In the genomic region with DNA sequence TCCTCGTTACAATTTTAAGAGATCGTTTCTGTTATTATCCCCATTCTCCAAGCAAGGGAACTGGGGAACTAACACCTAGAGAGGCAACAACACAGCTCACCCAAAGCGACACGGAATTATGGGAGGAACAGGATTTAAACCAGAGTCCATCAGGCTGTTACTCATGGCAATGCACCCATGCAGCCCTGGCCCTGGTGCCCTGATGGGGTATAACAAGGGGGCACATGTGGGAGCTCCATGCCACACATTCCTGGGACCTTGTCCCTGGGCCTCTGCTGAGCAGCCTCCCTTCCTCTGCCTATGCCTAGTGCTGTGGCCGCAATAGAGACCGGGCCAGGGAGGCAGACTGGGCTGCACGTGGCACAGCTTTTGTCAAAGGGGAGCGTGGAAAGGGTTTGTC, we compare ENCODE assay signal across 17 cellular contexts. TPM values are rescaled to one million over a fixed set of nuclear protein-coding genes. Genes with fewer than 3 reads are reported as not detected.
A peak's percentile ranks its signal among the peaks of the same experiment; 100 is the strongest.
DNase-seq lines count a peak whose midpoint lies in the region; ATAC-seq and TF ChIP-seq lines count a peak whose summit lies in the region.
"Had no signal": no experiment of that assay in that cellular context is flagged by ENCODE, and none has a peak within 500 bp of the region (broad histone marks: within the 10 kb centered on the region; RNA-seq: fewer than 3 reads in every experiment).

No MANE protein-coding gene starts in this region.

- no peak overlapping the region for H3K4me3 Mint-ChIP-seq in CD14-positive monocyte
- no peak overlapping the region for H3K4me3 Mint-ChIP-seq in stimulated activated effector memory CD8-positive, alpha-beta T cell treated with anti-CD3 and anti-CD28 coated beads, Interleukin-12 subunit alpha, Interleukin-12 subunit beta, amount 100 ng/mL, for 72 hours
- H3K4me3 Mint-ChIP-seq: CD4-positive, CD25-positive, alpha-beta regulatory T cell; CD8-positive, alpha-beta T cell; GM23338; H9; HFFc6 had no signal

- peak overlapping the region; percentile 37 for H3K23ac ChIP-seq in neuronal stem cell (ENCODE audit: low read depth, low read length, poor library complexity)

- no peak overlapping the region for H2AFZ ChIP-seq in neuronal stem cell (ENCODE audit: low read length)
- H2AFZ ChIP-seq: GM23338 had no signal

- no peak overlapping the region for H3K4me2 ChIP-seq in neuronal stem cell (ENCODE audit: insufficient read depth, low read length, poor library complexity, severe bottlenecking)
- H3K4me2 ChIP-seq: GM23338 had no signal

- H3K27ac ChIP-seq in WERI-Rb-1: peak overlapping the region; percentile 100
- H3K27ac ChIP-seq in neuronal stem cell (replicated peaks; ENCODE audit: low read length): no peak overlapping the region

- H3K4me1 ChIP-seq in neuronal stem cell (ENCODE audit: control insufficient read depth in 2 of 2, insufficient read depth in 1 of 2, low read depth in 1 of 2, low read length in 2 of 2): peaks cover 0 to 2% of the 10 kb centered on the region in 2 donors
- H3K4me1 ChIP-seq: Caco-2 had no signal

- no peak overlapping the region for H2BK15ac ChIP-seq in neuronal stem cell (ENCODE audit: low read length)

- H3K27ac Mint-ChIP-seq in CD14-positive monocyte: peak overlapping the region in 3 of 7 donors; percentile 2 to 22 (median 19)
- H3K27ac Mint-ChIP-seq in stimulated activated effector memory CD8-positive, alpha-beta T cell treated with anti-CD3 and anti-CD28 coated beads, Interleukin-12 subunit alpha, Interleukin-12 subunit beta, amount 100 ng/mL, for 72 hours: no peak overlapping the region
- H3K27ac Mint-ChIP-seq: CD4-positive, CD25-positive, alpha-beta regulatory T cell; CD8-positive, alpha-beta T cell; HFFc6 had no signal

- no peak overlapping the region for H2AK5ac ChIP-seq in neuronal stem cell (ENCODE audit: low read depth, low read length)

- H2BK5ac ChIP-seq in neuronal stem cell (ENCODE audit: low read length): no peak overlapping the region

- no peak overlapping the region for H3K4ac ChIP-seq in neuronal stem cell (ENCODE audit: low read length)

- WGBS in neuronal stem cell (ENCODE audit: extremely low coverage in 2 of 2, insufficient read length in 2 of 2, insufficient replicate concordance in 1 of 2), 2 donors: no CpG with 5 or more reads among the region's 8 CpGs

- no peak for TF ChIP-seq CTCF in CD14-positive monocyte (IDR thresholded peaks at IDR 0.05)
- TF ChIP-seq CTCF in WERI-Rb-1 (IDR thresholded peaks at IDR 0.05; ENCODE audit: low read depth, low read length): no peak

- H3K4me3 ChIP-seq in WERI-Rb-1 (ENCODE audit: low read depth, low read length): no peak overlapping the region
- peak overlapping the region in 1 of 2 donors; percentile 18 for H3K4me3 ChIP-seq in neuronal stem cell (ENCODE audit: low read length in 2 of 2)
- H3K4me3 ChIP-seq: GM23338 had no signal

- H3K79me1 ChIP-seq in neuronal stem cell (ENCODE audit: low read depth, low read length): no peaks in the 10 kb centered on the region

- H3K9ac ChIP-seq in neuronal stem cell (ENCODE audit: low read depth, low read length, poor library complexity): no peak overlapping the region

- no peak overlapping the region for H2BK120ac ChIP-seq in neuronal stem cell (ENCODE audit: low read depth, low read length)

- H4K8ac ChIP-seq in neuronal stem cell (ENCODE audit: low read depth, low read length): no peak overlapping the region

- H3K9me3 ChIP-seq in WERI-Rb-1 (ENCODE audit: severe bottlenecking): no peaks in the 10 kb centered on the region
- no peaks in the 10 kb centered on the region for H3K9me3 ChIP-seq in neuronal stem cell (replicated peaks in 1 of 2; ENCODE audit: control insufficient read depth in 2 of 2, insufficient read depth in 1 of 2, low read depth in 1 of 2, low read length in 2 of 2)
- H3K9me3 ChIP-seq: Caco-2 had no signal

- H3K4me1 Mint-ChIP-seq in CD14-positive monocyte: no peaks in the 10 kb centered on the region
- no peaks in the 10 kb centered on the region for H3K4me1 Mint-ChIP-seq in stimulated activated effector memory CD8-positive, alpha-beta T cell treated with anti-CD3 and anti-CD28 coated beads, Interleukin-12 subunit alpha, Interleukin-12 subunit beta, amount 100 ng/mL, for 72 hours
- H3K4me1 Mint-ChIP-seq: CD4-positive, CD25-positive, alpha-beta regulatory T cell; GM23338 had no signal

- DNase-seq in CD14-positive monocyte (ENCODE audit: low spot score): peak; percentile 38
- DNase-seq in WERI-Rb-1: no peak
- DNase-seq in neuronal stem cell (ENCODE audit: low spot score): no peak
- DNase-seq in stimulated activated effector memory CD8-positive, alpha-beta T cell treated with anti-CD3 and anti-CD28 coated beads, Interleukin-12 subunit alpha, Interleukin-12 subunit beta, amount 100 ng/mL, for 72 hours (ENCODE audit: low spot score in 2 of 2): no peak
- DNase-seq in NCI-H1436 (lab: John Stamatoyannopoulos, UW): no peak
- DNase-seq: C1 segment of cervical spinal cord; Caco-2; CD4-positive, CD25-positive, alpha-beta regulatory T cell; CD8-positive, alpha-beta T cell; DMS153; DND-41; H9; HFFc6 had no signal

- H2BK12ac ChIP-seq in neuronal stem cell (ENCODE audit: low read length): no peak overlapping the region

- no peak overlapping the region for H3K14ac ChIP-seq in neuronal stem cell (ENCODE audit: low read length)

- intact Hi-C loops in CD14-positive monocyte (cut with micrococcal nuclease): no loop called here

- no peak for ATAC-seq in HG03135 (IDR thresholded peaks at IDR 0.05; ENCODE audit: unreplicated experiment)
- no peak for ATAC-seq in stimulated activated effector memory CD8-positive, alpha-beta T cell treated with anti-CD3 and anti-CD28 coated beads, Interleukin-12 subunit alpha, Interleukin-12 subunit beta, amount 100 ng/mL, for 72 hours
- ATAC-seq: CD8-positive, alpha-beta T cell; GM23338; HCT116 had no signal

- no peak overlapping the region for H4K91ac ChIP-seq in neuronal stem cell (ENCODE audit: low read depth, low read length, poor library complexity)

- no peaks in the 10 kb centered on the region for H3K27me3 Mint-ChIP-seq in CD14-positive monocyte (ENCODE audit: low read depth in 3 of 3)
- H3K27me3 Mint-ChIP-seq: CD4-positive, CD25-positive, alpha-beta regulatory T cell had no signal

- no peak overlapping the region for H3K18ac ChIP-seq in neuronal stem cell (ENCODE audit: low read length)

- H3K27me3 ChIP-seq in WERI-Rb-1 (ENCODE audit: insufficient read depth, low read depth, severe bottlenecking) (no peaks in the 10 kb centered on the region), neuronal stem cell (ENCODE audit: control insufficient read depth in 3 of 3, insufficient read depth in 3 of 3, low read depth in 1 of 3, low read length in 3 of 3) (no peaks in the 10 kb centered on the region)

- H3K36me3 Mint-ChIP-seq in CD14-positive monocyte: peaks cover 89 to 99% of the 10 kb centered on the region in 2 donors
- peaks cover 5% of the 10 kb centered on the region for H3K36me3 Mint-ChIP-seq in stimulated activated effector memory CD8-positive, alpha-beta T cell treated with anti-CD3 and anti-CD28 coated beads, Interleukin-12 subunit alpha, Interleukin-12 subunit beta, amount 100 ng/mL, for 72 hours
- H3K36me3 Mint-ChIP-seq: CD4-positive, CD25-positive, alpha-beta regulatory T cell; CD8-positive, alpha-beta T cell had no signal

- H3K36me3 ChIP-seq in WERI-Rb-1 (no peaks in the 10 kb centered on the region), neuronal stem cell (replicated peaks in 1 of 2; ENCODE audit: control insufficient read depth in 2 of 2, insufficient read depth in 2 of 2, low read length in 2 of 2) (no peaks in the 10 kb centered on the region)

- peaks cover 0 to 2% (median 0%) of the 10 kb centered on the region in 7 donors for H3K9me3 Mint-ChIP-seq in CD14-positive monocyte
- no peaks in the 10 kb centered on the region for H3K9me3 Mint-ChIP-seq in stimulated activated effector memory CD8-positive, alpha-beta T cell treated with anti-CD3 and anti-CD28 coated beads, Interleukin-12 subunit alpha, Interleukin-12 subunit beta, amount 100 ng/mL, for 72 hours
- H3K9me3 Mint-ChIP-seq: CD8-positive, alpha-beta T cell; GM23338; H9; HFFc6 had no signal

RNA-seq across cellular contexts. Expression of a gene that starts 13.3 kb away (rescaled TPM):
- polyA plus RNA-seq in CD14-positive monocyte: not detected
- polyA plus RNA-seq in neuronal stem cell (2013, experiment 1 of 2): 0.10 TPM
- polyA plus RNA-seq in neuronal stem cell (2013, experiment 2 of 2): 0.10 TPM
- polyA plus RNA-seq: BJ; CD4-positive, CD25-positive, alpha-beta regulatory T cell; GM23338 had no signal
